9 cellular contexts compared by ENCODE assay signal in genomic region chr3:4533489-4534443, GRCh38. TPM values are rescaled to one million over a fixed set of nuclear protein-coding genes. Genes with fewer than 3 reads are reported as not detected.
A peak's percentile ranks its signal among the peaks of the same experiment; 100 is the strongest.
DNase-seq lines count a peak whose midpoint lies in the region; ATAC-seq, FAIRE-seq and TF ChIP-seq lines count a peak whose summit lies in the region.
"Had no signal": no experiment of that assay in that cellular context is flagged by ENCODE, and none has a peak within 500 bp of the region (broad histone marks: within the 10 kb centered on the region; RNA-seq: fewer than 3 reads in every experiment).

No MANE protein-coding gene starts in this region.

- no peaks in the 10 kb centered on the region for H3K79me1 ChIP-seq in H1 (ENCODE audit: low read depth, low read length)

- DNase-seq in Ammon's horn (ENCODE audit: low spot score) (peak; percentile 53), NCI-H524 treated with DMSO at 0.1 percent for 48 hours (lab: John Stamatoyannopoulos, UW) (peak; percentile 85), H1 (ENCODE audit: low read depth in 1 of 2, low spot score in 2 of 2) (no peak)
- DNase-seq in stimulated activated CD4-positive, alpha-beta T cell treated with anti-CD3 and anti-CD28 coated beads, Interleukin-4, amount 100 ng/mL, for 4 hours: no peak
- no peak for DNase-seq in activated CD4-positive, alpha-beta T cell treated with anti-CD3 and anti-CD28 coated beads, Interleukin-2, amount 50 U/mL, for 4 hours

- no peak overlapping the region for H2BK12ac ChIP-seq in H1 (ENCODE audit: low read depth, low read length)

- no peak overlapping the region for H4K5ac ChIP-seq in H1 (ENCODE audit: insufficient read length, low read depth, low read length)

- no peak for TF ChIP-seq RAD21 in H1 (IDR thresholded peaks at IDR 0.05 in 1 of 2, conservative IDR thresholded peaks at IDR 0.05 in 1 of 2; ENCODE audit: low read depth in 2 of 2, low read length in 2 of 2)

- H3K27ac ChIP-seq in H1 (ENCODE audit: low read depth, low read length) (no peak overlapping the region), muscle layer of colon (ENCODE audit: low read depth, low read length) (peak overlapping the region; percentile 33)
- H3K27ac ChIP-seq: SJSA1 had no signal

- no peak overlapping the region for H2AFZ ChIP-seq in H1 (ENCODE audit: low read length)

- ATAC-seq in HG02840 (IDR thresholded peaks at IDR 0.05; ENCODE audit: low FRiP score, unreplicated experiment): no peak
- no peak for ATAC-seq in GM18505 (IDR thresholded peaks at IDR 0.05; ENCODE audit: unreplicated experiment)

- peak overlapping the region; percentile 8; a peak in 2 of 4 replicates for H3K4me2 ChIP-seq in H1 (ENCODE audit: insufficient read depth in 1 of 2, low read depth in 2 of 2, low read length in 2 of 2)

- no peak overlapping the region for H3K23ac ChIP-seq in H1 (ENCODE audit: insufficient read length)

- no peak overlapping the region for H3K4ac ChIP-seq in H1 (replicated peaks; ENCODE audit: insufficient read length, low read depth, low read length)

- H3K56ac ChIP-seq in H1 (replicated peaks; ENCODE audit: insufficient read length, low read depth, low read length): no peak overlapping the region

- no peak overlapping the region for H2BK5ac ChIP-seq in H1 (ENCODE audit: low read depth, low read length)

- no peaks in the 10 kb centered on the region for H3K79me2 ChIP-seq in H1 (ENCODE audit: control insufficient read depth in 1 of 2, insufficient read depth in 2 of 2, low read length in 2 of 2)

- H2BK20ac ChIP-seq in H1 (ENCODE audit: low read length): no peak overlapping the region

- H3K27me3 ChIP-seq in H1 (replicated peaks in 1 of 4; ENCODE audit: control insufficient read depth in 3 of 4, extremely low read depth in 1 of 4, insufficient read depth in 3 of 4, low read length in 3 of 4): no peaks in the 10 kb centered on the region
- H3K27me3 ChIP-seq in muscle layer of colon (ENCODE audit: control insufficient read depth in 1 of 2, insufficient read depth in 2 of 2, low read length in 2 of 2): no peaks in the 10 kb centered on the region
- H3K27me3 ChIP-seq: SJSA1 had no signal

- no peak overlapping the region for H3K14ac ChIP-seq in H1 (ENCODE audit: insufficient read length)

- peak in 1 of 3 experiments; percentile 26; a peak in 1 of 4 replicates for TF ChIP-seq CTCF in H1 (IDR thresholded peaks at IDR 0.05; ENCODE audit: control extremely low read depth in 1 of 3, insufficient read depth in 1 of 3, low read depth in 1 of 3, low read length in 3 of 3)

- no peaks in the 10 kb centered on the region for H4K20me1 ChIP-seq in H1 (replicated peaks in 1 of 2; ENCODE audit: control insufficient read depth in 1 of 2, insufficient read depth in 2 of 2, low read length in 2 of 2)

- FAIRE-seq in H1 (lab: Jason Lieb, UNC): peak; percentile 71

- H3K4me1 ChIP-seq in H1 (replicated peaks in 1 of 4; ENCODE audit: control insufficient read depth in 3 of 4, insufficient read depth in 4 of 4, low read length in 3 of 4) (peaks cover 1 to 6% (median 4%) of the 10 kb centered on the region in 4 experiments; a peak in 4 of 7 replicates), muscle layer of colon (ENCODE audit: insufficient read depth, low read length) (peaks cover 45% of the 10 kb centered on the region)
- H3K4me1 ChIP-seq: SJSA1 had no signal

- TF ChIP-seq POLR2A in H1 (IDR thresholded peaks at IDR 0.05; ENCODE audit: control extremely low read depth in 1 of 2, low read depth in 2 of 2, low read length in 2 of 2) (no peak), GM18505 (IDR thresholded peaks at IDR 0.05; ENCODE audit: borderline replicate concordance, extremely low read depth, insufficient read depth, insufficient read length) (no peak)

- no peaks in the 10 kb centered on the region for H3K36me3 ChIP-seq in H1 (ENCODE audit: control insufficient read depth in 2 of 4, insufficient read depth in 4 of 4, low read length in 3 of 4)
- no peaks in the 10 kb centered on the region for H3K36me3 ChIP-seq in muscle layer of colon (ENCODE audit: insufficient read depth, low read length)
- H3K36me3 ChIP-seq: SJSA1 had no signal

- no peak overlapping the region for H3K4me3 ChIP-seq in H1 (ENCODE audit: extremely low read depth in 1 of 4, insufficient read depth in 2 of 4, low read depth in 3 of 4, low read length in 4 of 4)
- H3K4me3 ChIP-seq in muscle layer of colon (ENCODE audit: low read depth in 1 of 2, low read length in 2 of 2): peak overlapping the region in 1 of 2 donors; percentile 2
- H3K4me3 ChIP-seq: SJSA1 had no signal

- no peaks in the 10 kb centered on the region for H3K23me2 ChIP-seq in H1 (ENCODE audit: low read depth, low read length)

- H3K9me3 ChIP-seq in H1 (ENCODE audit: insufficient read depth in 2 of 2, low read depth in 1 of 2, low read length in 1 of 2) (peaks cover 0 to 2% of the 10 kb centered on the region in 2 experiments; a peak in 2 of 4 replicates), muscle layer of colon (ENCODE audit: low read length) (no peaks in the 10 kb centered on the region)
- H3K9me3 ChIP-seq: SJSA1 had no signal

- no peak overlapping the region for H4K8ac ChIP-seq in H1 (ENCODE audit: extremely low read depth, insufficient read depth, low read length)

- no peak for TF ChIP-seq EP300 in H1 (IDR thresholded peaks at IDR 0.05; ENCODE audit: borderline replicate concordance in 1 of 2, low read depth in 2 of 2, low read length in 2 of 2)

- no peak overlapping the region for H2BK120ac ChIP-seq in H1 (replicated peaks; ENCODE audit: low read depth, low read length)

- no peak overlapping the region for H3K18ac ChIP-seq in H1 (ENCODE audit: extremely low read depth, low read length)

- H3K9ac ChIP-seq in H1 (replicated peaks in 1 of 4; ENCODE audit: extremely low read depth in 1 of 4, low read depth in 3 of 4, low read length in 3 of 4) (no peak overlapping the region), muscle layer of colon (ENCODE audit: low read length) (no peak overlapping the region)

- CTCF ChIA-PET in H1 (lab: Charles Lee; ENCODE audit: partially characterized antibody): interaction anchor here (0.6 to 2.4 kb wide), 14 partner anchors 11 to 200 kb away, joined by 3 to 6 read pairs (median 3); no protein-coding TSS in a partner anchor

- no peak overlapping the region for H4K91ac ChIP-seq in H1 (replicated peaks; ENCODE audit: insufficient read length, low read length)

- 80% methylated on average over 14 of the region's 14 CpGs; no CpG with 5 or more reads in 1 of the 2 experiments for WGBS in H1 (ENCODE audit: extremely low coverage in 1 of 2, insufficient coverage in 1 of 2, insufficient read length in 1 of 2, insufficient replicate concordance in 2 of 2, low coverage in 1 of 2, low lambda C conversion rate in 2 of 2, missing lambda C conversion rate in 1 of 2), 2 experiments

- H2BK15ac ChIP-seq in H1 (ENCODE audit: low read length): no peak overlapping the region

- POLR2A ChIA-PET in H1 (lab: Charles Lee; ENCODE audit: partially characterized antibody): interaction anchor here (0.9 to 1.8 kb wide), 2 partner anchors 42 to 66 kb away, joined by 3 read pairs; partner anchors contain the start of gene SUMF1

- H2AK5ac ChIP-seq in H1 (ENCODE audit: low read depth, low read length): no peak overlapping the region

TF ChIP-seq in H1, 55 proteins besides CTCF, POLR2A, EP300 and RAD21:
- TF ChIP-seq GABPA (IDR thresholded peaks at IDR 0.05; ENCODE audit: borderline replicate concordance, insufficient read depth, low read length): no peak
- TF ChIP-seq CREB1 (IDR thresholded peaks at IDR 0.05): no peak
- no peak for TF ChIP-seq HDAC6 (IDR thresholded peaks at IDR 0.05; ENCODE audit: low read depth, low read length)
- no peak for TF ChIP-seq SP4 (IDR thresholded peaks at IDR 0.05; ENCODE audit: low read length)
- TF ChIP-seq RBBP5 (IDR thresholded peaks at IDR 0.05; ENCODE audit: borderline replicate concordance, low read depth, low read length): no peak
- no peak for TF ChIP-seq HDAC2 (IDR thresholded peaks at IDR 0.05; ENCODE audit: borderline replicate concordance in 1 of 2, low read depth in 2 of 2, low read length in 2 of 2)
- TF ChIP-seq ASH2L (IDR thresholded peaks at IDR 0.05; ENCODE audit: low read length): no peak

RNA-seq across cellular contexts. Expression of gene ITPR1, which starts 40.6 kb away (rescaled TPM):
- total RNA-seq in H1 (2021; fragmentation: NEBNext Ultra II Directional; extraction: Animal tissue kit (Norgen Biotek cat#: 25700)): 11.5 and 16.3 TPM in 2 replicates
- polyA plus RNA-seq in H1 (2011; rRNA removed): 2.0 and 2.5 TPM in 2 replicates
- 3.3 TPM for polyA plus RNA-seq in H1 (2011; cell fraction: cytosol; rRNA removed)
- polyA plus RNA-seq in H1 (2011; cell fraction: nucleus; rRNA removed): 9.5 TPM
- 3.1 to 7.3 TPM (median 4.0 TPM) in 4 replicates for polyA plus RNA-seq in H1 (2012, experiment 1 of 2)
- 0.64 TPM for polyA plus RNA-seq in H1 (2012, experiment 2 of 2)
- 4.2 TPM for polyA plus RNA-seq in H1 (2013, experiment 1 of 2)
- polyA plus RNA-seq in H1 (2013, experiment 2 of 2): 3.5 TPM
- polyA minus RNA-seq in H1 (2011; rRNA and poly(A)+ RNA removed): 21.2 and 23.3 TPM in 2 replicates
- polyA minus RNA-seq in H1 (2011; cell fraction: cytosol; rRNA and poly(A)+ RNA removed): 12.2 TPM
- 63.0 TPM for polyA minus RNA-seq in H1 (2011; cell fraction: nucleus; rRNA and poly(A)+ RNA removed)

Comparison
In these comparisons a context has a peak if more than half of its experiments do, and no peak if none do; other contexts are left out.
1. DNase-seq: peak in Ammon's horn (single experiment) and NCI-H524 treated with DMSO at 0.1 percent for 48 hours (single experiment); none in H1 (0 of 2), stimulated activated CD4-positive, alpha-beta T cell treated with anti-CD3 and anti-CD28 coated beads, Interleukin-4, amount 100 ng/mL, for 4 hours (0 of 2) and activated CD4-positive, alpha-beta T cell treated with anti-CD3 and anti-CD28 coated beads, Interleukin-2, amount 50 U/mL, for 4 hours (0 of 2).